Comparison of ENCODE assay signal across 23 cellular contexts in the genomic region with DNA sequence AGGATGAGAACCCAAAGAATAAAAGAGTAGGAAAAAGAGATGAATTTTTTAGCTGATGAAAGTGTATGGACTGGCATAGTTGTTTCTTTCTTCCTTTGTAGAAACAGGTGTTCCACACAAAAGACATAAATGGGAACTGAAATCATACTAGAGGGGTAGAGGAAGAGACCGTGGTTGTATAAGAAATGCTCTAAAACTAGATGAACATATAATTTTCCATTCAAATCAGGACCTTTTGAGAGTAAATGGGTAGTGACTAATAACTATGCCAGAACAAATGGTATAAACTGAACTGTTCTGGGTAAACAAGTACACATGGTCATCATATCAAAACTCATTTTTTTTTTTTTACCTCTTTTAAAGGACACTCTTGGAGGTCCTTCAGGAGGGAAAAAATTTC.
"Had no signal": no experiment of that assay in that cellular context is flagged by ENCODE, and none has a peak within 500 bp of the region (broad histone marks: within the 10 kb centered on the region; RNA-seq: fewer than 3 reads in every experiment).

No MANE protein-coding gene starts in this region.

- H3K9me3 ChIP-seq: esophagus muscularis mucosa, mucosa of descending colon, thoracic aorta, upper lobe of right lung had no signal

- H3K4me1 ChIP-seq: left ventricle myocardium inferior, pancreas, upper lobe of right lung had no signal

- H3K4me3 ChIP-seq: coronary artery, esophagus muscularis mucosa, hepatocyte, left ventricle myocardium inferior, mucosa of descending colon, pancreas, sigmoid colon, spleen, thoracic aorta, upper lobe of right lung had no signal

- H3K36me3 ChIP-seq: brain microvascular endothelial cell, esophagus muscularis mucosa, left ventricle myocardium inferior, sigmoid colon, thoracic aorta, upper lobe of right lung had no signal

- H3K27ac ChIP-seq: brain microvascular endothelial cell, coronary artery, esophagus muscularis mucosa, hepatocyte, left ventricle myocardium inferior, pancreas, sigmoid colon, spleen, thoracic aorta, upper lobe of right lung had no signal

- FAIRE-seq: kidney, pancreas, TTC549 had no signal

- H3K9me3 Mint-ChIP-seq: activated CD4-positive, alpha-beta T cell treated with anti-CD3 and anti-CD28 coated beads, Interleukin-2, amount 10 ng/mL, durations not matched to agents 7 days and 5 days; activated T-cell treated with anti-CD3 and anti-CD28 coated beads, Interleukin-2, amount 50 U/mL, for 72 hours; central memory CD8-positive, alpha-beta T cell had no signal

- H3K27me3 ChIP-seq: brain microvascular endothelial cell, esophagus muscularis mucosa, hepatocyte, pancreas, sigmoid colon, spleen, upper lobe of right lung had no signal

- H3K4me3 Mint-ChIP-seq: activated CD4-positive, alpha-beta T cell treated with anti-CD3 and anti-CD28 coated beads, Interleukin-2, amount 10 ng/mL, durations not matched to agents 7 days and 5 days; activated naive CD8-positive, alpha-beta T cell treated with anti-CD3 and anti-CD28 coated beads, Interleukin-2, amount 10 ng/mL, durations not matched to agents 7 days and 5 days; activated T-cell treated with anti-CD3 and anti-CD28 coated beads, Interleukin-2, amount 50 U/mL, for 72 hours; central memory CD8-positive, alpha-beta T cell; memory B cell; naive thymus-derived CD4-positive, alpha-beta T cell had no signal

- ATAC-seq: activated T-cell treated with anti-CD3 and anti-CD28 coated beads, Interleukin-2, amount 50 U/mL, for 72 hours; naive thymus-derived CD4-positive, alpha-beta T cell; pancreas; upper lobe of right lung had no signal

- H3K27ac Mint-ChIP-seq: activated CD4-positive, alpha-beta T cell treated with anti-CD3 and anti-CD28 coated beads, Interleukin-2, amount 10 ng/mL, durations not matched to agents 7 days and 5 days; activated naive CD8-positive, alpha-beta T cell treated with anti-CD3 and anti-CD28 coated beads, Interleukin-2, amount 10 ng/mL, durations not matched to agents 7 days and 5 days; activated T-cell treated with anti-CD3 and anti-CD28 coated beads, Interleukin-2, amount 50 U/mL, for 72 hours; memory B cell; naive thymus-derived CD4-positive, alpha-beta T cell had no signal

- H3K27me3 Mint-ChIP-seq: activated CD4-positive, alpha-beta T cell treated with anti-CD3 and anti-CD28 coated beads, Interleukin-2, amount 10 ng/mL, durations not matched to agents 7 days and 5 days; activated naive CD8-positive, alpha-beta T cell treated with anti-CD3 and anti-CD28 coated beads, Interleukin-2, amount 10 ng/mL, durations not matched to agents 7 days and 5 days; central memory CD8-positive, alpha-beta T cell; memory B cell; naive thymus-derived CD4-positive, alpha-beta T cell had no signal

- DNase-seq: activated CD4-positive, alpha-beta T cell treated with anti-CD3 and anti-CD28 coated beads, Interleukin-2, amount 10 ng/mL, durations not matched to agents 7 days and 5 days; activated CD4-positive, CD25-positive, alpha-beta regulatory T cell; activated CD8-positive, alpha-beta memory T cell treated with anti-CD3 and anti-CD28 coated beads, Interleukin-2, amount 50 U/mL, for 48 hours; activated gamma-delta T cell treated with Interleukin-2 at 50 U/mL for 16 hours; activated naive CD8-positive, alpha-beta T cell treated with anti-CD3 and anti-CD28 coated beads, Interleukin-2, amount 10 ng/mL, durations not matched to agents 7 days and 5 days; activated T-cell treated with anti-CD3 and anti-CD28 coated beads, Interleukin-2, amount 50 U/mL, for 72 hours; anterior cingulate cortex; brain microvascular endothelial cell; kidney; left ventricle myocardium inferior; mucosa of descending colon; naive thymus-derived CD4-positive, alpha-beta T cell; pancreas; sigmoid colon; spleen; upper lobe of right lung had no signal
